In the genomic region with DNA sequence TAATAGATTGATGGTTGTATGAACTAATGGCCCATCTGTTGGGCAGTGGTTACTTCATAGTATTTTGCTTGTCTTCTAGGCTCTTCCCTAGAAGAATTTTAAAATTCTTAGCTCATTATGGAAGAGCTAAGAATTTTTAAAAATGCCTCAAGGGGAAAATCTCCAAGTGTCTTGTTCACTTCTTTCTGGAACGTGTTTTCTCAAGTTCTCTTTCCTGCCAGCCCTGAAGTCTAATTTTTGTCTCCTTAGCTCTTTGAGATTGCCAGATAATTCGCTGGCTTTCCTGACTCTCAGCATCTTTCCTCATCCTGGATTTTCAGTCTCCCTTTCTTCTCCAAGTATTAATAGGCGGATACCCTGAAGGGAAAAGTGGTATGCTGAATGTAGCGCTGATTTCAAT, we compare ENCODE assay signal across 22 cellular contexts.
DNase-seq lines count a peak whose midpoint lies in the region; ATAC-seq, FAIRE-seq and TF ChIP-seq lines count a peak whose summit lies in the region.
"Had no signal": no experiment of that assay in that cellular context is flagged by ENCODE, and none has a peak within 500 bp of the region (broad histone marks: within the 10 kb centered on the region; RNA-seq: fewer than 3 reads in every experiment).

No MANE protein-coding gene starts in this region.

- H2BK5ac ChIP-seq in trophoblast cell (ENCODE audit: low read depth, low read length, poor library complexity), result no peak overlapping the region

- H3K36me3 ChIP-seq in mammary epithelial cell (ENCODE audit: insufficient read depth, low read length) (no peaks in the 10 kb centered on the region), breast epithelium (no peaks in the 10 kb centered on the region), keratinocyte (ENCODE audit: control insufficient read depth in 2 of 2, extremely low read depth in 1 of 2, insufficient read depth in 2 of 2, low read length in 2 of 2) (no peaks in the 10 kb centered on the region), trophoblast cell (ENCODE audit: control insufficient read depth in 1 of 2, insufficient read depth in 2 of 2, low read length in 2 of 2) (peaks cover 0 to 1% of the 10 kb centered on the region in 2 experiments)
- H3K36me3 ChIP-seq: BLaER1 treated with 17β-estradiol and CSF1 and Interleukin-3, amounts not matched to agents 10 nM and 100 nM had no signal

- H3K4me3 ChIP-seq in mammary epithelial cell (replicated peaks in 1 of 3; ENCODE audit: insufficient read depth in 1 of 3, low read depth in 2 of 3, low read length in 3 of 3), result no peak overlapping the region
- H3K4me3 ChIP-seq in breast epithelium, result no peak overlapping the region
- no peak overlapping the region for H3K4me3 ChIP-seq in keratinocyte (ENCODE audit: control insufficient read depth in 2 of 3, extremely low read depth in 1 of 3, insufficient read depth in 2 of 3, low read depth in 1 of 3, low read length in 3 of 3)
- no peak overlapping the region for H3K4me3 ChIP-seq in trophoblast cell (ENCODE audit: low read depth, low read length)
- H3K4me3 ChIP-seq: A549; BLaER1 treated with 17β-estradiol and CSF1 and Interleukin-3, amounts not matched to agents 10 nM and 100 nM had no signal

- dilution Hi-C loops in mammary epithelial cell (cut with HindIII; ENCODE audit: low sequenced_read_pairs), result no loop called here
- dilution Hi-C loops in keratinocyte (cut with MboI; ENCODE audit: extremely low pct_ligation_motif_present, low sequenced_read_pairs), result no loop called here

- no peak for TF ChIP-seq POLR2A in breast epithelium (IDR thresholded peaks at IDR 0.05)

- no peak overlapping the region for H4K12ac ChIP-seq in trophoblast cell (ENCODE audit: low read depth, low read length)

- no peak for ATAC-seq in GM18502 (IDR thresholded peaks at IDR 0.05; ENCODE audit: poor library complexity, unreplicated experiment)
- ATAC-seq in T-cell (replicated peaks in 1 of 4), result no peak
- ATAC-seq: A549; CD8-positive, alpha-beta T cell had no signal

- H3K4me2 ChIP-seq in mammary epithelial cell (ENCODE audit: insufficient read depth, low read depth, low read length) (no peak overlapping the region), keratinocyte (ENCODE audit: control insufficient read depth, extremely low read depth, insufficient read depth, low read depth, low read length) (no peak overlapping the region), trophoblast cell (ENCODE audit: low read length) (no peak overlapping the region)
- H3K4me2 ChIP-seq: A549; BLaER1 treated with 17β-estradiol and CSF1 and Interleukin-3, amounts not matched to agents 10 nM and 100 nM had no signal

- no peaks in the 10 kb centered on the region for H3K79me2 ChIP-seq in mammary epithelial cell (ENCODE audit: insufficient read depth, low read length)
- H3K79me2 ChIP-seq in keratinocyte (ENCODE audit: control insufficient read depth, insufficient read depth, low read length), result no peaks in the 10 kb centered on the region
- no peaks in the 10 kb centered on the region for H3K79me2 ChIP-seq in trophoblast cell (ENCODE audit: control insufficient read depth, insufficient read depth, low read length, poor library complexity)

- H3K27me3 ChIP-seq in mammary epithelial cell (ENCODE audit: insufficient read depth, low read length) (no peaks in the 10 kb centered on the region), breast epithelium (no peaks in the 10 kb centered on the region), keratinocyte (ENCODE audit: control insufficient read depth, extremely low read depth, insufficient read depth, low read length) (no peaks in the 10 kb centered on the region), trophoblast cell (ENCODE audit: insufficient read depth, low read length) (no peaks in the 10 kb centered on the region)
- H3K27me3 ChIP-seq: BLaER1 treated with 17β-estradiol and CSF1 and Interleukin-3, amounts not matched to agents 10 nM and 100 nM had no signal

- in situ Hi-C loops in mammary epithelial cell (cut with MboI; ENCODE audit: low sequenced_read_pairs in 2 of 2), result no loop called here
- in situ Hi-C loops in GM13977 (cut with MboI; ENCODE audit: low pct_unique_long_range_greater_than_20kb, low sequenced_read_pairs, unreplicated experiment), result no loop called here

- CTCF ChIA-PET in mammary epithelial cell (lab: Charles Lee; ENCODE audit: low non-redundant PET), result no interaction called here
- CTCF ChIA-PET in T-cell (lab: Charles Lee), result interaction anchor here in 1 of 2 donors (0.6 kb wide), 1 partner anchor 115 kb away, joined by 3 read pairs; no protein-coding TSS in a partner anchor

- H3K14ac ChIP-seq in trophoblast cell (ENCODE audit: low read length), result no peak overlapping the region

- H3K36me3 Mint-ChIP-seq in T-cell, result no peaks in the 10 kb centered on the region
- H3K36me3 Mint-ChIP-seq: CD8-positive, alpha-beta T cell had no signal

- H3K9me1 ChIP-seq in keratinocyte (ENCODE audit: control insufficient read depth, extremely low read depth, insufficient read depth, low read length), result no peaks in the 10 kb centered on the region

- H4K20me1 ChIP-seq in mammary epithelial cell (ENCODE audit: insufficient read depth, low read length), result no peaks in the 10 kb centered on the region
- no peaks in the 10 kb centered on the region for H4K20me1 ChIP-seq in keratinocyte (ENCODE audit: control insufficient read depth, extremely low read depth, insufficient read depth, low read length)
- H4K20me1 ChIP-seq: BLaER1 treated with 17β-estradiol and CSF1 and Interleukin-3, amounts not matched to agents 10 nM and 100 nM had no signal

- no peak overlapping the region for H3K4me3 Mint-ChIP-seq in T-cell
- H3K4me3 Mint-ChIP-seq: B cell; CD4-positive, alpha-beta T cell; CD8-positive, alpha-beta T cell had no signal

- H3K23ac ChIP-seq in trophoblast cell (ENCODE audit: low read length), result no peak overlapping the region

- no peak overlapping the region for H3K18ac ChIP-seq in trophoblast cell (ENCODE audit: low read length)

- no peak overlapping the region for H3K27ac Mint-ChIP-seq in T-cell
- H3K27ac Mint-ChIP-seq: B cell; CD4-positive, alpha-beta T cell; CD8-positive, alpha-beta T cell had no signal

- no peaks in the 10 kb centered on the region for H3K27me3 Mint-ChIP-seq in T-cell
- H3K27me3 Mint-ChIP-seq: B cell; CD4-positive, alpha-beta T cell had no signal

- POLR2A ChIA-PET in T-cell (lab: Charles Lee), result interaction anchor here in 1 of 2 donors (0.5 kb wide), 1 partner anchor 21 kb away, joined by 4 read pairs; no protein-coding TSS in a partner anchor

- H2AFZ ChIP-seq in mammary epithelial cell (ENCODE audit: low read depth, low read length), result peak overlapping the region; percentile 52
- peak overlapping the region; percentile 1 for H2AFZ ChIP-seq in keratinocyte (ENCODE audit: control insufficient read depth, low read length)
- H2AFZ ChIP-seq in trophoblast cell (ENCODE audit: insufficient read depth, low read length, poor library complexity), result no peak overlapping the region

- H2AK5ac ChIP-seq in trophoblast cell (ENCODE audit: low read length), result no peak overlapping the region

- no peak overlapping the region for H3K27ac ChIP-seq in mammary epithelial cell (ENCODE audit: insufficient read depth, low read depth, low read length)
- no peak overlapping the region for H3K27ac ChIP-seq in breast epithelium
- H3K27ac ChIP-seq in keratinocyte (ENCODE audit: control insufficient read depth, insufficient read depth, low read length), result no peak overlapping the region
- no peak overlapping the region for H3K27ac ChIP-seq in trophoblast cell (ENCODE audit: low read depth, low read length)
- H3K27ac ChIP-seq: 22Rv1; BLaER1 treated with 17β-estradiol and CSF1 and Interleukin-3, amounts not matched to agents 10 nM and 100 nM; C4-2B had no signal

- no peaks in the 10 kb centered on the region for H3K9me3 Mint-ChIP-seq in T-cell
- H3K9me3 Mint-ChIP-seq: CD4-positive, alpha-beta T cell had no signal

- H3K9me3 ChIP-seq in mammary epithelial cell (replicated peaks; ENCODE audit: insufficient read depth, low read length), result no peaks in the 10 kb centered on the region
- no peaks in the 10 kb centered on the region for H3K9me3 ChIP-seq in breast epithelium
- H3K9me3 ChIP-seq in keratinocyte (ENCODE audit: control insufficient read depth, low read depth, low read length), result no peaks in the 10 kb centered on the region
- no peaks in the 10 kb centered on the region for H3K9me3 ChIP-seq in trophoblast cell (ENCODE audit: insufficient read depth, low read depth, low read length)
- H3K9me3 ChIP-seq: A549; BLaER1 treated with 17β-estradiol and CSF1 and Interleukin-3, amounts not matched to agents 10 nM and 100 nM; Caco-2 had no signal

- no peak overlapping the region for H2BK12ac ChIP-seq in trophoblast cell (ENCODE audit: low read length)

- peak; percentile 66 for FAIRE-seq in keratinocyte (lab: Jason Lieb, UNC)
- FAIRE-seq: A549, D721Med, GM12891, GM19239 had no signal

- H3K4ac ChIP-seq in trophoblast cell (ENCODE audit: low read depth, low read length), result no peak overlapping the region

- no peak overlapping the region for H4K91ac ChIP-seq in trophoblast cell (ENCODE audit: low read depth, low read length)

- H3K4me1 Mint-ChIP-seq in T-cell, result no peaks in the 10 kb centered on the region
- H3K4me1 Mint-ChIP-seq: B cell had no signal

- no peaks in the 10 kb centered on the region for H3K79me1 ChIP-seq in trophoblast cell (ENCODE audit: low read length)

- intact Hi-C loops in mammary epithelial cell (cut with micrococcal nuclease) (no loop called here), breast epithelium (cut with DNase I; ENCODE audit: low total_unique reads) (no loop called here)

- H2BK120ac ChIP-seq in trophoblast cell (ENCODE audit: insufficient read depth, low read length, poor library complexity), result no peak overlapping the region

- no TSS peak for BruUV-seq in mammary epithelial cell (replicated peaks; lab: Mats Ljungman, UMichigan)

- TF ChIP-seq CTCF in mammary epithelial cell (conservative IDR thresholded peaks at IDR 0.05 in 1 of 2, IDR thresholded peaks at IDR 0.05 in 1 of 2; ENCODE audit: extremely low read depth in 1 of 2, insufficient read depth in 1 of 2, low read depth in 1 of 2, low read length in 2 of 2) (no peak), breast epithelium (IDR thresholded peaks at IDR 0.05) (no peak), keratinocyte (optimal IDR thresholded peaks at IDR 0.05 in 1 of 3, IDR thresholded peaks at IDR 0.05 in 1 of 3, conservative IDR thresholded peaks at IDR 0.05 in 1 of 3; ENCODE audit: extremely low read depth in 1 of 3, insufficient read depth in 2 of 3, low read length in 3 of 3) (no peak), GM13977 (IDR thresholded peaks at IDR 0.05; ENCODE audit: extremely low read depth, insufficient read depth, missing control alignments) (no peak)

- DNase-seq in mammary epithelial cell, result no peak
- no peak for DNase-seq in breast epithelium (ENCODE audit: low spot score in 2 of 2)
- DNase-seq in keratinocyte (ENCODE audit: low read depth, low spot score), result no peak
- DNase-seq in trophoblast cell, result peak; percentile 66 to 99
- DNase-seq in T-cell, result no peak
- DNase-seq in GM13977 (ENCODE audit: low spot score), result no peak
- DNase-seq: AML-193; Caco-2; Calu3; CD4-positive, alpha-beta T cell; CD8-positive, alpha-beta T cell; DMS79 treated with DMSO at 0.1 percent for 48 hours; GF-D8 had no signal

- H3K4me1 ChIP-seq in mammary epithelial cell (ENCODE audit: insufficient read depth, low read length), result no peaks in the 10 kb centered on the region
- no peaks in the 10 kb centered on the region for H3K4me1 ChIP-seq in breast epithelium
- peaks cover 4% of the 10 kb centered on the region for H3K4me1 ChIP-seq in keratinocyte (ENCODE audit: control insufficient read depth, extremely low read depth, insufficient read depth, low read length)
- no peaks in the 10 kb centered on the region for H3K4me1 ChIP-seq in trophoblast cell (ENCODE audit: control insufficient read depth in 1 of 2, insufficient read depth in 2 of 2, low read length in 2 of 2)
- H3K4me1 ChIP-seq: BLaER1 treated with 17β-estradiol and CSF1 and Interleukin-3, amounts not matched to agents 10 nM and 100 nM had no signal

- no peak overlapping the region for H4K8ac ChIP-seq in trophoblast cell (ENCODE audit: low read depth, low read length)

- WGBS in mammary epithelial cell (ENCODE audit: low coverage, missing lambda C conversion rate), result 5% methylated on average over 4 of the region's 4 CpGs
- WGBS in trophoblast cell (ENCODE audit: extremely low coverage, insufficient coverage, insufficient read length), result no CpG with 5 or more reads among the region's 4 CpGs

- no peak overlapping the region for H3K9ac ChIP-seq in mammary epithelial cell (ENCODE audit: insufficient read depth, low read length)
- H3K9ac ChIP-seq in keratinocyte (ENCODE audit: control insufficient read depth, extremely low read depth, insufficient read depth, low read length), result no peak overlapping the region
- H3K9ac ChIP-seq in trophoblast cell (ENCODE audit: low read length), result no peak overlapping the region
- H3K9ac ChIP-seq: BLaER1 treated with 17β-estradiol and CSF1 and Interleukin-3, amounts not matched to agents 10 nM and 100 nM had no signal

Comparison
In these comparisons a context has a peak if more than half of its experiments do, and no peak if none do; other contexts are left out.
1. DNase-seq: peak in trophoblast cell (2 of 2); none in mammary epithelial cell (single experiment), breast epithelium (0 of 2), keratinocyte (single experiment), T-cell (0 of 34) and GM13977 (single experiment).